22 cellular contexts compared by ENCODE assay signal in genomic region chr20:25547999-25548398, GRCh38. TPM values are rescaled to one million over a fixed set of nuclear protein-coding genes. Genes with fewer than 3 reads are reported as not detected.
A peak's percentile ranks its signal among the peaks of the same experiment; 100 is the strongest.
DNase-seq lines count a peak whose midpoint lies in the region; ATAC-seq and TF ChIP-seq lines count a peak whose summit lies in the region.
"Had no signal": no experiment of that assay in that cellular context is flagged by ENCODE, and none has a peak within 500 bp of the region (broad histone marks: within the 10 kb centered on the region; RNA-seq: fewer than 3 reads in every experiment).

No MANE protein-coding gene starts in this region.

- H4K8ac ChIP-seq in trophoblast cell (ENCODE audit: low read depth, low read length): no peak overlapping the region

- H3K14ac ChIP-seq in trophoblast cell (ENCODE audit: low read length): no peak overlapping the region

- H3K27me3 ChIP-seq in HCT116 (ENCODE audit: insufficient read depth, low read length) (no peaks in the 10 kb centered on the region), WERI-Rb-1 (ENCODE audit: insufficient read depth, low read depth, severe bottlenecking) (no peaks in the 10 kb centered on the region), trophoblast cell (ENCODE audit: insufficient read depth, low read length) (no peaks in the 10 kb centered on the region)
- H3K27me3 ChIP-seq: BLaER1 had no signal

- H2AFZ ChIP-seq in HCT116 (ENCODE audit: low read depth, low read length, poor library complexity, severe bottlenecking) (no peak overlapping the region), trophoblast cell (ENCODE audit: insufficient read depth, low read length, poor library complexity) (no peak overlapping the region)

- H3K27ac ChIP-seq in HCT116 (ENCODE audit: low read depth, low read length): peak overlapping the region; percentile 35; the same call in 1 of the 2 replicates
- H3K27ac ChIP-seq in WERI-Rb-1: peak overlapping the region; percentile 89
- H3K27ac ChIP-seq in trophoblast cell (ENCODE audit: low read depth, low read length): no peak overlapping the region
- H3K27ac ChIP-seq: RWPE1, SK-N-MC had no signal

- CTCF ChIA-PET in HCT116 (lab: Charles Lee): no interaction called here

- H3K79me2 ChIP-seq in HCT116 (ENCODE audit: insufficient read depth, low read length) (no peaks in the 10 kb centered on the region), trophoblast cell (ENCODE audit: control insufficient read depth, insufficient read depth, low read length, poor library complexity) (peaks cover 6% of the 10 kb centered on the region)

- TF ChIP-seq RAD21 in HCT116 (IDR thresholded peaks at IDR 0.05; ENCODE audit: low read depth): no peak

- H4K91ac ChIP-seq in trophoblast cell (ENCODE audit: low read depth, low read length): no peak overlapping the region

- H3K9ac ChIP-seq in HCT116 (ENCODE audit: low read length) (no peak overlapping the region), trophoblast cell (ENCODE audit: low read length) (no peak overlapping the region)
- H3K9ac ChIP-seq: BLaER1 had no signal

- H3K4me1 ChIP-seq in HCT116 (ENCODE audit: control insufficient read depth in 1 of 2, insufficient read depth in 2 of 2, low read length in 2 of 2) (peaks cover 20 to 30% of the 10 kb centered on the region in 2 experiments), trophoblast cell (ENCODE audit: control insufficient read depth in 1 of 2, insufficient read depth in 2 of 2, low read length in 2 of 2) (peaks cover 38 to 52% of the 10 kb centered on the region in 2 experiments)

- TF ChIP-seq CTCF in HCT116 (IDR thresholded peaks at IDR 0.05 in 2 of 3, conservative IDR thresholded peaks at IDR 0.05 in 1 of 3; ENCODE audit: borderline replicate concordance in 1 of 3, insufficient read depth in 1 of 3, low read depth in 2 of 3, low read length in 2 of 3) (no peak), WERI-Rb-1 (IDR thresholded peaks at IDR 0.05; ENCODE audit: low read depth, low read length) (no peak), omental fat pad (IDR thresholded peaks at IDR 0.05) (no peak)

- H4K20me1 ChIP-seq in HCT116 (ENCODE audit: insufficient read depth): no peaks in the 10 kb centered on the region
- H4K20me1 ChIP-seq: BLaER1 had no signal

- H3K18ac ChIP-seq in trophoblast cell (ENCODE audit: low read length): no peak overlapping the region

- H3K4me3 ChIP-seq in HCT116 (replicated peaks in 1 of 2; ENCODE audit: low read depth in 1 of 2, low read length in 2 of 2) (no peak overlapping the region), WERI-Rb-1 (ENCODE audit: low read depth, low read length) (no peak overlapping the region), trophoblast cell (ENCODE audit: low read depth, low read length) (no peak overlapping the region)
- H3K4me3 ChIP-seq: BLaER1, SK-N-MC had no signal

- H3K4me1 Mint-ChIP-seq in immature natural killer cell: peaks cover 52 to 66% of the 10 kb centered on the region in 2 donors
- H3K4me1 Mint-ChIP-seq: CD4-positive, CD25-positive, alpha-beta regulatory T cell had no signal

- ATAC-seq in HCT116 (no peak), omental fat pad (ENCODE audit: low FRiP score) (peak; percentile 5), HG03378 (IDR thresholded peaks at IDR 0.05; ENCODE audit: unreplicated experiment) (no peak), GM21528 (IDR thresholded peaks at IDR 0.05; ENCODE audit: low FRiP score, unreplicated experiment) (no peak)

- RAD21 ChIA-PET in HCT116 (lab: Charles Lee; ENCODE audit: low non-redundant PET in 1 of 2, low total read pairs in 2 of 2, uncharacterized antibody in 2 of 2, unreplicated experiment in 2 of 2): no interaction called here

- H3K23ac ChIP-seq in trophoblast cell (ENCODE audit: low read length): no peak overlapping the region

- H3K4me2 ChIP-seq in HCT116 (ENCODE audit: low read length) (no peak overlapping the region), trophoblast cell (ENCODE audit: low read length) (no peak overlapping the region)
- H3K4me2 ChIP-seq: BLaER1 had no signal

- DNase-seq in HCT116 (ENCODE audit: low read depth, low spot score) (no peak), WERI-Rb-1 (no peak), immature natural killer cell (no peak), omental fat pad (ENCODE audit: low spot score) (no peak), trophoblast cell (no peak)
- DNase-seq: CD4-positive, CD25-positive, alpha-beta regulatory T cell; GOT3; HCEC 1CT; KBM-7; NCI-H1105 treated with DMSO at 0.1 percent for 48 hours; NCI-H146; NCI-H1930; NCI-H2107; NCI-H524 treated with DMSO at 0.1 percent for 48 hours; NCI-H774; SHP77 treated with DMSO at 0.1 percent for 48 hours had no signal

- H3K36me3 ChIP-seq in HCT116 (ENCODE audit: control insufficient read depth in 1 of 2, insufficient read depth in 2 of 2, low read length in 2 of 2) (no peaks in the 10 kb centered on the region), WERI-Rb-1 (peaks cover 8% of the 10 kb centered on the region; the same call in 1 of the 2 replicates), trophoblast cell (ENCODE audit: control insufficient read depth in 1 of 2, insufficient read depth in 2 of 2, low read length in 2 of 2) (peaks cover 0 to 2% of the 10 kb centered on the region in 2 experiments)
- H3K36me3 ChIP-seq: BLaER1 had no signal

- no peaks in the 10 kb centered on the region for H3K9me2 ChIP-seq in HCT116 (ENCODE audit: insufficient read depth)

- no peak overlapping the region for H3K4ac ChIP-seq in trophoblast cell (ENCODE audit: low read depth, low read length)

- no TSS peak for BruUV-seq in HCT116 (replicated peaks; lab: Mats Ljungman, UMichigan)

- peaks cover 0 to 5% (median 0%) of the 10 kb centered on the region in 6 donors for H3K9me3 Mint-ChIP-seq in immature natural killer cell
- H3K9me3 Mint-ChIP-seq: CD4-positive, CD25-positive, alpha-beta regulatory T cell had no signal

- H2AK5ac ChIP-seq in trophoblast cell (ENCODE audit: low read length): no peak overlapping the region

- no peak for TF ChIP-seq POLR2A in HCT116 (IDR thresholded peaks at IDR 0.05; ENCODE audit: borderline replicate concordance, extremely low read depth, insufficient read depth, insufficient read length)

- no peak overlapping the region for H2BK120ac ChIP-seq in trophoblast cell (ENCODE audit: insufficient read depth, low read length, poor library complexity)

- H3K4me3 Mint-ChIP-seq in immature natural killer cell: peak overlapping the region in 2 of 5 donors; percentile 33 to 55
- H3K4me3 Mint-ChIP-seq: CD4-positive, CD25-positive, alpha-beta regulatory T cell had no signal

- peak overlapping the region; percentile 73 to 88 (median 81) for H3K27ac Mint-ChIP-seq in immature natural killer cell
- H3K27ac Mint-ChIP-seq: CD4-positive, CD25-positive, alpha-beta regulatory T cell had no signal

- no peak overlapping the region for H2BK12ac ChIP-seq in trophoblast cell (ENCODE audit: low read length)

- peaks cover 3 to 7% (median 6%) of the 10 kb centered on the region in 3 donors for H3K27me3 Mint-ChIP-seq in immature natural killer cell (ENCODE audit: low read depth in 3 of 3)
- H3K27me3 Mint-ChIP-seq: CD4-positive, CD25-positive, alpha-beta regulatory T cell had no signal

- peaks cover 18% of the 10 kb centered on the region for H3K79me1 ChIP-seq in trophoblast cell (ENCODE audit: low read length)

- H3K36me3 Mint-ChIP-seq in immature natural killer cell: no peaks in the 10 kb centered on the region
- H3K36me3 Mint-ChIP-seq: CD4-positive, CD25-positive, alpha-beta regulatory T cell had no signal

- no peak overlapping the region for H2BK5ac ChIP-seq in trophoblast cell (ENCODE audit: low read depth, low read length, poor library complexity)

- no peaks in the 10 kb centered on the region for H3K9me3 ChIP-seq in HCT116 (ENCODE audit: control insufficient read depth in 1 of 2, insufficient read depth in 1 of 2, low read depth in 1 of 2, low read length in 2 of 2)
- H3K9me3 ChIP-seq in WERI-Rb-1 (ENCODE audit: severe bottlenecking): no peaks in the 10 kb centered on the region
- H3K9me3 ChIP-seq in trophoblast cell (ENCODE audit: insufficient read depth, low read depth, low read length): no peaks in the 10 kb centered on the region
- H3K9me3 ChIP-seq: BLaER1 had no signal

- intact Hi-C loops in HCT116 (cut with micrococcal nuclease): loop anchor here (10.0 kb wide), 2 partner anchors 123 to 147 kb away; partner anchors contain the start of gene ZNF337

- no peak overlapping the region for H4K12ac ChIP-seq in trophoblast cell (ENCODE audit: low read depth, low read length)

- WGBS in trophoblast cell (ENCODE audit: extremely low coverage, insufficient coverage, insufficient read length): no CpG with 5 or more reads among the region's 3 CpGs

- POLR2A ChIA-PET in HCT116 (lab: Charles Lee): interaction anchor here (0.6 kb wide), 1 partner anchor 17 kb away, joined by 4 read pairs; no protein-coding TSS in a partner anchor

TF ChIP-seq in HCT116, 20 proteins besides CTCF, POLR2A, EP300 and RAD21 (continues in another document):
- TF ChIP-seq ZFX (IDR thresholded peaks at IDR 0.05) (no peak), EGR1 (IDR thresholded peaks at IDR 0.05; ENCODE audit: low read depth) (no peak), TCF7L2 (IDR thresholded peaks at IDR 0.05; ENCODE audit: borderline replicate concordance, extremely low read depth, insufficient read depth, insufficient read length) (no peak), CBX3 (IDR thresholded peaks at IDR 0.05; ENCODE audit: low read depth) (no peak), ZNF274 (IDR thresholded peaks at IDR 0.05; ENCODE audit: low read depth, low read length) (no peak), EZH2 (IDR thresholded peaks at IDR 0.05) (no peak)

RNA-seq across cellular contexts. Expression of gene NINL, which starts 37.3 kb away (rescaled TPM):
- total RNA-seq in HCT116 (2021; ENCODE audit: unreplicated experiment) (7.2 TPM), omental fat pad (1 to 10 TPM; 4.7 to 9.7 (median 6.7) TPM)
- polyA plus RNA-seq in HCT116 (2012): 6.0 and 6.3 TPM in 2 replicates
- polyA plus RNA-seq in immature natural killer cell: under 1 TPM in 2 of 3 donors, not detected in 1; 0.19 to 0.77 TPM
- 11.3 TPM in 2 replicates for polyA plus RNA-seq in trophoblast cell (2013)
- total RNA-seq: HT1080 had no signal
